Comparison of ENCODE assay signal across 1 cellular context in genomic region chrX:153944140-153944799, GRCh38.
TF ChIP-seq lines count a peak whose summit lies in the region.

Gene RENBP, minus strand, starts transcription at chrX:153944643. Its CDS starts 33 bp downstream, at chrX:153944610.

TF ChIP-seq in K562, 482 proteins besides CTCF, POLR2A, EP300 and RAD21 (continued from another document and continues in another):
- TF ChIP-seq, protein P1, sequence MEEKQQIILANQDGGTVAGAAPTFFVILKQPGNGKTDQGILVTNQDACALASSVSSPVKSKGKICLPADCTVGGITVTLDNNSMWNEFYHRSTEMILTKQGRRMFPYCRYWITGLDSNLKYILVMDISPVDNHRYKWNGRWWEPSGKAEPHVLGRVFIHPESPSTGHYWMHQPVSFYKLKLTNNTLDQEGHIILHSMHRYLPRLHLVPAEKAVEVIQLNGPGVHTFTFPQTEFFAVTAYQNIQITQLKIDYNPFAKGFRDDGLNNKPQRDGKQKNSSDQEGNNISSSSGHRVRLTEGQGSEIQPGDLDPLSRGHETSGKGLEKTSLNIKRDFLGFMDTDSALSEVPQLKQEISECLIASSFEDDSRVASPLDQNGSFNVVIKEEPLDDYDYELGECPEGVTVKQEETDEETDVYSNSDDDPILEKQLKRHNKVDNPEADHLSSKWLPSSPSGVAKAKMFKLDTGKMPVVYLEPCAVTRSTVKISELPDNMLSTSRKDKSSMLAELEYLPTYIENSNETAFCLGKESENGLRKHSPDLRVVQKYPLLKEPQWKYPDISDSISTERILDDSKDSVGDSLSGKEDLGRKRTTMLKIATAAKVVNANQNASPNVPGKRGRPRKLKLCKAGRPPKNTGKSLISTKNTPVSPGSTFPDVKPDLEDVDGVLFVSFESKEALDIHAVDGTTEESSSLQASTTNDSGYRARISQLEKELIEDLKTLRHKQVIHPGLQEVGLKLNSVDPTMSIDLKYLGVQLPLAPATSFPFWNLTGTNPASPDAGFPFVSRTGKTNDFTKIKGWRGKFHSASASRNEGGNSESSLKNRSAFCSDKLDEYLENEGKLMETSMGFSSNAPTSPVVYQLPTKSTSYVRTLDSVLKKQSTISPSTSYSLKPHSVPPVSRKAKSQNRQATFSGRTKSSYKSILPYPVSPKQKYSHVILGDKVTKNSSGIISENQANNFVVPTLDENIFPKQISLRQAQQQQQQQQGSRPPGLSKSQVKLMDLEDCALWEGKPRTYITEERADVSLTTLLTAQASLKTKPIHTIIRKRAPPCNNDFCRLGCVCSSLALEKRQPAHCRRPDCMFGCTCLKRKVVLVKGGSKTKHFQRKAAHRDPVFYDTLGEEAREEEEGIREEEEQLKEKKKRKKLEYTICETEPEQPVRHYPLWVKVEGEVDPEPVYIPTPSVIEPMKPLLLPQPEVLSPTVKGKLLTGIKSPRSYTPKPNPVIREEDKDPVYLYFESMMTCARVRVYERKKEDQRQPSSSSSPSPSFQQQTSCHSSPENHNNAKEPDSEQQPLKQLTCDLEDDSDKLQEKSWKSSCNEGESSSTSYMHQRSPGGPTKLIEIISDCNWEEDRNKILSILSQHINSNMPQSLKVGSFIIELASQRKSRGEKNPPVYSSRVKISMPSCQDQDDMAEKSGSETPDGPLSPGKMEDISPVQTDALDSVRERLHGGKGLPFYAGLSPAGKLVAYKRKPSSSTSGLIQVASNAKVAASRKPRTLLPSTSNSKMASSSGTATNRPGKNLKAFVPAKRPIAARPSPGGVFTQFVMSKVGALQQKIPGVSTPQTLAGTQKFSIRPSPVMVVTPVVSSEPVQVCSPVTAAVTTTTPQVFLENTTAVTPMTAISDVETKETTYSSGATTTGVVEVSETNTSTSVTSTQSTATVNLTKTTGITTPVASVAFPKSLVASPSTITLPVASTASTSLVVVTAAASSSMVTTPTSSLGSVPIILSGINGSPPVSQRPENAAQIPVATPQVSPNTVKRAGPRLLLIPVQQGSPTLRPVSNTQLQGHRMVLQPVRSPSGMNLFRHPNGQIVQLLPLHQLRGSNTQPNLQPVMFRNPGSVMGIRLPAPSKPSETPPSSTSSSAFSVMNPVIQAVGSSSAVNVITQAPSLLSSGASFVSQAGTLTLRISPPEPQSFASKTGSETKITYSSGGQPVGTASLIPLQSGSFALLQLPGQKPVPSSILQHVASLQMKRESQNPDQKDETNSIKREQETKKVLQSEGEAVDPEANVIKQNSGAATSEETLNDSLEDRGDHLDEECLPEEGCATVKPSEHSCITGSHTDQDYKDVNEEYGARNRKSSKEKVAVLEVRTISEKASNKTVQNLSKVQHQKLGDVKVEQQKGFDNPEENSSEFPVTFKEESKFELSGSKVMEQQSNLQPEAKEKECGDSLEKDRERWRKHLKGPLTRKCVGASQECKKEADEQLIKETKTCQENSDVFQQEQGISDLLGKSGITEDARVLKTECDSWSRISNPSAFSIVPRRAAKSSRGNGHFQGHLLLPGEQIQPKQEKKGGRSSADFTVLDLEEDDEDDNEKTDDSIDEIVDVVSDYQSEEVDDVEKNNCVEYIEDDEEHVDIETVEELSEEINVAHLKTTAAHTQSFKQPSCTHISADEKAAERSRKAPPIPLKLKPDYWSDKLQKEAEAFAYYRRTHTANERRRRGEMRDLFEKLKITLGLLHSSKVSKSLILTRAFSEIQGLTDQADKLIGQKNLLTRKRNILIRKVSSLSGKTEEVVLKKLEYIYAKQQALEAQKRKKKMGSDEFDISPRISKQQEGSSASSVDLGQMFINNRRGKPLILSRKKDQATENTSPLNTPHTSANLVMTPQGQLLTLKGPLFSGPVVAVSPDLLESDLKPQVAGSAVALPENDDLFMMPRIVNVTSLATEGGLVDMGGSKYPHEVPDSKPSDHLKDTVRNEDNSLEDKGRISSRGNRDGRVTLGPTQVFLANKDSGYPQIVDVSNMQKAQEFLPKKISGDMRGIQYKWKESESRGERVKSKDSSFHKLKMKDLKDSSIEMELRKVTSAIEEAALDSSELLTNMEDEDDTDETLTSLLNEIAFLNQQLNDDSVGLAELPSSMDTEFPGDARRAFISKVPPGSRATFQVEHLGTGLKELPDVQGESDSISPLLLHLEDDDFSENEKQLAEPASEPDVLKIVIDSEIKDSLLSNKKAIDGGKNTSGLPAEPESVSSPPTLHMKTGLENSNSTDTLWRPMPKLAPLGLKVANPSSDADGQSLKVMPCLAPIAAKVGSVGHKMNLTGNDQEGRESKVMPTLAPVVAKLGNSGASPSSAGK (IDR thresholded peaks at IDR 0.05) = peak; percentile 46
- TF ChIP-seq YY1 (IDR thresholded peaks at IDR 0.05; ENCODE audit: borderline replicate concordance in 1 of 3, control insufficient read depth in 1 of 3, extremely low read depth in 1 of 3, insufficient read depth in 3 of 3, insufficient read length in 1 of 3, insufficient replicate concordance in 2 of 3, low read depth in 1 of 3, low read length in 2 of 3) (no peak), KAT2B (IDR thresholded peaks at IDR 0.05; ENCODE audit: low read depth, low read length) (no peak), PHF20 (IDR thresholded peaks at IDR 0.05; ENCODE audit: partially characterized antibody) (peak; percentile 25), TOE1 (IDR thresholded peaks at IDR 0.05; ENCODE audit: borderline replicate concordance) (peak; percentile 83), TOE1 (CRISPR knock-in tag; IDR thresholded peaks at IDR 0.05; ENCODE audit: borderline replicate concordance, low read depth) (no peak), MECOM (CRISPR knock-in tag; IDR thresholded peaks at IDR 0.05) (no peak), ELF1 (tag; IDR thresholded peaks at IDR 0.05) (no peak), STAT5B (CRISPR knock-in tag; IDR thresholded peaks at IDR 0.05) (no peak), BCOR (IDR thresholded peaks at IDR 0.05) (no peak), NR1H2 (CRISPR knock-in tag; IDR thresholded peaks at IDR 0.05) (no peak), CBX2 (IDR thresholded peaks at IDR 0.05; ENCODE audit: insufficient read depth, low read length, poor library complexity, severe bottlenecking) (no peak), MTA3 (IDR thresholded peaks at IDR 0.05; ENCODE audit: borderline replicate concordance) (no peak), NCOA1 (IDR thresholded peaks at IDR 0.05; ENCODE audit: low read depth) (no peak), CTBP1 (IDR thresholded peaks at IDR 0.05; ENCODE audit: borderline replicate concordance) (no peak), MCM5 (IDR thresholded peaks at IDR 0.05; ENCODE audit: low read depth) (no peak), MAFG (tag; conservative IDR thresholded peaks at IDR 0.05) (no peak), SMARCE1 (IDR thresholded peaks at IDR 0.05) (no peak), ZSCAN32 (CRISPR knock-in tag; IDR thresholded peaks at IDR 0.05) (no peak), PTBP1 (IDR thresholded peaks at IDR 0.05; ENCODE audit: low read depth, low read length) (no peak), ZBTB1 (CRISPR knock-in tag; IDR thresholded peaks at IDR 0.05; ENCODE audit: borderline replicate concordance, low read depth) (no peak), HCFC1 (IDR thresholded peaks at IDR 0.05; ENCODE audit: low read depth, low read length) (no peak), MYC (IDR thresholded peaks at IDR 0.05; ENCODE audit: low read depth, low read length) (peak; percentile 28; the same call in 1 of the 2 replicates), MYC (CRISPR knock-in tag; IDR thresholded peaks at IDR 0.05; ENCODE audit: borderline replicate concordance, low read depth) (0 out of 2 replicates have a peak, but pooled peaks have one; percentile 41), CEBPZ (IDR thresholded peaks at IDR 0.05; ENCODE audit: borderline replicate concordance, low read depth, low read length) (no peak), MCM7 (IDR thresholded peaks at IDR 0.05) (no peak), ZNF583 (CRISPR knock-in tag; IDR thresholded peaks at IDR 0.05) (no peak), ZNF77 (CRISPR knock-in tag; IDR thresholded peaks at IDR 0.05) (no peak), ZNF197 (CRISPR knock-in tag; IDR thresholded peaks at IDR 0.05; ENCODE audit: low read depth) (no peak), ZNF696 (CRISPR knock-in tag; conservative IDR thresholded peaks at IDR 0.05) (no peak), TCF7 (IDR thresholded peaks at IDR 0.05; ENCODE audit: borderline replicate concordance) (no peak), PRPF4 (IDR thresholded peaks at IDR 0.05; ENCODE audit: insufficient read depth, low read depth, low read length, poor library complexity, severe bottlenecking) (no peak), GTF2A2 (tag; IDR thresholded peaks at IDR 0.05) (no peak), ZNF140 (CRISPR knock-in tag; IDR thresholded peaks at IDR 0.05) (no peak), ZNF274 (IDR thresholded peaks at IDR 0.05; ENCODE audit: borderline replicate concordance, low read depth, low read length) (no peak), MLX (CRISPR knock-in tag; conservative IDR thresholded peaks at IDR 0.05) (no peak), FOXK1 (CRISPR knock-in tag; IDR thresholded peaks at IDR 0.05; ENCODE audit: borderline replicate concordance) (no peak), MTF1 (CRISPR knock-in tag; IDR thresholded peaks at IDR 0.05; ENCODE audit: borderline replicate concordance) (no peak), CSDE1 (IDR thresholded peaks at IDR 0.05) (no peak), POLR2H (tag; IDR thresholded peaks at IDR 0.05; ENCODE audit: low read depth) (no peak), TRIM24 (IDR thresholded peaks at IDR 0.05) (no peak), PCBP1 (IDR thresholded peaks at IDR 0.05; ENCODE audit: low read depth, low read length, poor library complexity, severe bottlenecking) (no peak)
- TF ChIP-seq, protein P2, sequence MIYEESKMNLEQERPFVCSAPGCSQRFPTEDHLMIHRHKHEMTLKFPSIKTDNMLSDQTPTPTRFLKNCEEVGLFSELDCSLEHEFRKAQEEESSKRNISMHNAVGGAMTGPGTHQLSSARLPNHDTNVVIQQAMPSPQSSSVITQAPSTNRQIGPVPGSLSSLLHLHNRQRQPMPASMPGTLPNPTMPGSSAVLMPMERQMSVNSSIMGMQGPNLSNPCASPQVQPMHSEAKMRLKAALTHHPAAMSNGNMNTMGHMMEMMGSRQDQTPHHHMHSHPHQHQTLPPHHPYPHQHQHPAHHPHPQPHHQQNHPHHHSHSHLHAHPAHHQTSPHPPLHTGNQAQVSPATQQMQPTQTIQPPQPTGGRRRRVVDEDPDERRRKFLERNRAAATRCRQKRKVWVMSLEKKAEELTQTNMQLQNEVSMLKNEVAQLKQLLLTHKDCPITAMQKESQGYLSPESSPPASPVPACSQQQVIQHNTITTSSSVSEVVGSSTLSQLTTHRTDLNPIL (CRISPR knock-in tag; IDR thresholded peaks at IDR 0.05) = no peak
- TF ChIP-seq, protein P3, sequence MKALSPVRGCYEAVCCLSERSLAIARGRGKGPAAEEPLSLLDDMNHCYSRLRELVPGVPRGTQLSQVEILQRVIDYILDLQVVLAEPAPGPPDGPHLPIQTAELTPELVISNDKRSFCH (CRISPR knock-in tag; IDR thresholded peaks at IDR 0.05) = no peak
- TF ChIP-seq, protein P3 (tag; IDR thresholded peaks at IDR 0.05) = no peak
- TF ChIP-seq, protein P4, sequence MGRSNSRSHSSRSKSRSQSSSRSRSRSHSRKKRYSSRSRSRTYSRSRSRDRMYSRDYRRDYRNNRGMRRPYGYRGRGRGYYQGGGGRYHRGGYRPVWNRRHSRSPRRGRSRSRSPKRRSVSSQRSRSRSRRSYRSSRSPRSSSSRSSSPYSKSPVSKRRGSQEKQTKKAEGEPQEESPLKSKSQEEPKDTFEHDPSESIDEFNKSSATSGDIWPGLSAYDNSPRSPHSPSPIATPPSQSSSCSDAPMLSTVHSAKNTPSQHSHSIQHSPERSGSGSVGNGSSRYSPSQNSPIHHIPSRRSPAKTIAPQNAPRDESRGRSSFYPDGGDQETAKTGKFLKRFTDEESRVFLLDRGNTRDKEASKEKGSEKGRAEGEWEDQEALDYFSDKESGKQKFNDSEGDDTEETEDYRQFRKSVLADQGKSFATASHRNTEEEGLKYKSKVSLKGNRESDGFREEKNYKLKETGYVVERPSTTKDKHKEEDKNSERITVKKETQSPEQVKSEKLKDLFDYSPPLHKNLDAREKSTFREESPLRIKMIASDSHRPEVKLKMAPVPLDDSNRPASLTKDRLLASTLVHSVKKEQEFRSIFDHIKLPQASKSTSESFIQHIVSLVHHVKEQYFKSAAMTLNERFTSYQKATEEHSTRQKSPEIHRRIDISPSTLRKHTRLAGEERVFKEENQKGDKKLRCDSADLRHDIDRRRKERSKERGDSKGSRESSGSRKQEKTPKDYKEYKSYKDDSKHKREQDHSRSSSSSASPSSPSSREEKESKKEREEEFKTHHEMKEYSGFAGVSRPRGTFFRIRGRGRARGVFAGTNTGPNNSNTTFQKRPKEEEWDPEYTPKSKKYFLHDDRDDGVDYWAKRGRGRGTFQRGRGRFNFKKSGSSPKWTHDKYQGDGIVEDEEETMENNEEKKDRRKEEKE (IDR thresholded peaks at IDR 0.05; ENCODE audit: borderline replicate concordance in 1 of 2, control insufficient read depth in 1 of 2, low read depth in 2 of 2, low read length in 1 of 2) = no peak
